Comparison of ENCODE assay signal across 6 cellular contexts in genomic region chr1:32199717-32200072, GRCh38. TPM values are rescaled to one million over a fixed set of nuclear protein-coding genes. Genes with fewer than 3 reads are reported as not detected.
A peak's percentile ranks its signal among the peaks of the same experiment; 100 is the strongest.
DNase-seq lines count a peak whose midpoint lies in the region; ATAC-seq and TF ChIP-seq lines count a peak whose summit lies in the region.

No MANE protein-coding gene starts in this region.

- peaks cover 3% of the 10 kb centered on the region for H3K23me2 ChIP-seq in H9 (ENCODE audit: insufficient read length, low read depth, low read length, poor library complexity, severe bottlenecking)

- H3K4me1 ChIP-seq in H9 (ENCODE audit: insufficient read depth, low read length): no peaks in the 10 kb centered on the region; the same call in 1 of the 2 replicates

- H3K27ac Mint-ChIP-seq in H9: no peak overlapping the region; a peak in 1 of 7 replicates
- peak overlapping the region; percentile 90 for H3K27ac Mint-ChIP-seq in activated T-helper 2 cell treated with anti-CD3 and anti-CD28 coated beads, Interferon-gamma antibody, Interleukin-2, Interleukin-4, amounts not matched to agents 10 μg/mL and 5 μg/mL and 100 μg/mL, durations not matched to agents 14 hours and 24 hours and 36 hours
- peak overlapping the region; percentile 87 for H3K27ac Mint-ChIP-seq in mesothelial cell of epicardium

- H3K4me2 ChIP-seq in H9 (ENCODE audit: insufficient read depth, insufficient read length, low read length): peak overlapping the region; percentile 56

- H3K4ac ChIP-seq in H9 (ENCODE audit: low read depth, low read length): no peak overlapping the region

- intact Hi-C loops in activated T-helper 2 cell treated with anti-CD3 and anti-CD28 coated beads, Interferon-gamma antibody, Interleukin-2, Interleukin-4, amounts not matched to agents 10 μg/mL and 5 μg/mL and 100 μg/mL, durations not matched to agents 14 hours and 24 hours and 36 hours (cut with micrococcal nuclease): loop anchor here (1.0 to 10.0 kb wide), 4 partner anchors 19 to 615 kb away; partner anchors contain the start of genes BSDC1, LCK, S100PBP and YARS1

- no peak overlapping the region for H3K27ac ChIP-seq in H9 (ENCODE audit: insufficient read length, low read depth, low read length)

- no peaks in the 10 kb centered on the region for H4K20me1 ChIP-seq in H9 (ENCODE audit: control insufficient read depth, insufficient read depth, insufficient read length)

- H4K8ac ChIP-seq in H9 (replicated peaks; ENCODE audit: insufficient read length, low read depth, low read length): no peak overlapping the region

- no peaks in the 10 kb centered on the region for H3K9me3 ChIP-seq in H9 (ENCODE audit: control insufficient read depth, low read depth, low read length)

- peaks cover 16 to 38% (median 32%) of the 10 kb centered on the region in 3 experiments; a peak in 6 of 7 replicates for H3K36me3 Mint-ChIP-seq in H9 (ENCODE audit: insufficient read depth in 1 of 3, low read depth in 3 of 3)
- peaks cover 60% of the 10 kb centered on the region for H3K36me3 Mint-ChIP-seq in activated T-helper 2 cell treated with anti-CD3 and anti-CD28 coated beads, Interferon-gamma antibody, Interleukin-2, Interleukin-4, amounts not matched to agents 10 μg/mL and 5 μg/mL and 100 μg/mL, durations not matched to agents 14 hours and 24 hours and 36 hours (ENCODE audit: low read depth)
- H3K36me3 Mint-ChIP-seq in mesothelial cell of epicardium: peaks cover 5% of the 10 kb centered on the region

- H3K9me3 Mint-ChIP-seq in H9: no peaks in the 10 kb centered on the region
- H3K9me3 Mint-ChIP-seq in activated T-helper 2 cell treated with anti-CD3 and anti-CD28 coated beads, Interferon-gamma antibody, Interleukin-2, Interleukin-4, amounts not matched to agents 10 μg/mL and 5 μg/mL and 100 μg/mL, durations not matched to agents 14 hours and 24 hours and 36 hours: no peaks in the 10 kb centered on the region
- H3K9me3 Mint-ChIP-seq in mesothelial cell of epicardium: no peaks in the 10 kb centered on the region

- H3K23ac ChIP-seq in H9 (ENCODE audit: insufficient read length, low read depth, low read length): no peak overlapping the region

- peak overlapping the region in 1 of 2 experiments; percentile 81; a peak in 4 of 5 replicates for H3K4me3 Mint-ChIP-seq in H9
- peak overlapping the region; percentile 80 for H3K4me3 Mint-ChIP-seq in activated T-helper 2 cell treated with anti-CD3 and anti-CD28 coated beads, Interferon-gamma antibody, Interleukin-2, Interleukin-4, amounts not matched to agents 10 μg/mL and 5 μg/mL and 100 μg/mL, durations not matched to agents 14 hours and 24 hours and 36 hours (ENCODE audit: low read depth)
- peak overlapping the region; percentile 87 for H3K4me3 Mint-ChIP-seq in mesothelial cell of epicardium

- ATAC-seq in GM21515 (IDR thresholded peaks at IDR 0.05; ENCODE audit: unreplicated experiment): no peak
- no peak for ATAC-seq in HG03108 (IDR thresholded peaks at IDR 0.05; ENCODE audit: unreplicated experiment)

- H2AK5ac ChIP-seq in H9 (ENCODE audit: insufficient read length, low read length): no peak overlapping the region

- no peak overlapping the region for H3T11ph ChIP-seq in H9 (ENCODE audit: low read length)

- no peak overlapping the region for H2BK15ac ChIP-seq in H9 (ENCODE audit: low read depth, low read length)

- H2BK5ac ChIP-seq in H9 (ENCODE audit: insufficient read length, low read length): no peak overlapping the region

- peaks cover 38 to 39% of the 10 kb centered on the region in 2 experiments for H3K4me1 Mint-ChIP-seq in H9
- H3K4me1 Mint-ChIP-seq in activated T-helper 2 cell treated with anti-CD3 and anti-CD28 coated beads, Interferon-gamma antibody, Interleukin-2, Interleukin-4, amounts not matched to agents 10 μg/mL and 5 μg/mL and 100 μg/mL, durations not matched to agents 14 hours and 24 hours and 36 hours (ENCODE audit: low read depth): peaks cover 64% of the 10 kb centered on the region
- H3K4me1 Mint-ChIP-seq in mesothelial cell of epicardium: peaks cover 17% of the 10 kb centered on the region

- H3K27me3 Mint-ChIP-seq in H9 (ENCODE audit: low read depth) (peaks cover 10% of the 10 kb centered on the region), mesothelial cell of epicardium (ENCODE audit: low read depth) (no peaks in the 10 kb centered on the region)
- H3K27me3 Mint-ChIP-seq in activated T-helper 2 cell treated with anti-CD3 and anti-CD28 coated beads, Interferon-gamma antibody, Interleukin-2, Interleukin-4, amounts not matched to agents 10 μg/mL and 5 μg/mL and 100 μg/mL, durations not matched to agents 14 hours and 24 hours and 36 hours (ENCODE audit: low read depth): no peaks in the 10 kb centered on the region

- H3K9ac ChIP-seq in H9 (ENCODE audit: extremely low read depth, insufficient read length, low read length): no peak overlapping the region

- H3K79me2 ChIP-seq in H9 (ENCODE audit: insufficient read depth, low read length): no peaks in the 10 kb centered on the region

- no peaks in the 10 kb centered on the region; the same call in 1 of the 2 replicates for H3K27me3 ChIP-seq in H9 (ENCODE audit: insufficient read depth, low read length)

- WGBS in H9 (ENCODE audit: extremely low coverage, insufficient read length, low lambda C conversion rate): no CpG with 5 or more reads among the region's 6 CpGs

- H3K56ac ChIP-seq in H9 (ENCODE audit: insufficient read length, low read depth, low read length): no peak overlapping the region

- H2BK12ac ChIP-seq in H9 (ENCODE audit: insufficient read length, low read depth, low read length): no peak overlapping the region

- DNase-seq in H9 (peak; percentile 44), mesothelial cell of epicardium (ENCODE audit: low spot score in 2 of 2, unreplicated experiment in 2 of 2) (no peak), NCI-H1930 (lab: John Stamatoyannopoulos, UW) (no peak)
- DNase-seq in activated T-helper 2 cell treated with anti-CD3 and anti-CD28 coated beads, Interferon-gamma antibody, Interleukin-2, Interleukin-4, amounts not matched to agents 10 μg/mL and 5 μg/mL and 100 μg/mL, durations not matched to agents 14 hours and 24 hours and 36 hours (ENCODE audit: low spot score): no peak

- H2BK20ac ChIP-seq in H9 (ENCODE audit: low read depth, low read length, poor library complexity, severe bottlenecking): no peak overlapping the region

- no peak overlapping the region for H4K5ac ChIP-seq in H9 (ENCODE audit: insufficient read length, low read depth, low read length)

- H3K79me1 ChIP-seq in H9 (ENCODE audit: insufficient read depth, low read depth, low read length, poor library complexity, severe bottlenecking): no peaks in the 10 kb centered on the region

- H3K18ac ChIP-seq in H9 (ENCODE audit: insufficient read length, low read depth, low read length): no peak overlapping the region

- no peak overlapping the region; the same call in 1 of the 2 replicates for H3K14ac ChIP-seq in H9 (ENCODE audit: insufficient read depth, low read length)

- H4K91ac ChIP-seq in H9 (ENCODE audit: insufficient read length, low read depth, low read length): no peak overlapping the region

- H2AFZ ChIP-seq in H9 (ENCODE audit: low read length): no peak overlapping the region

- TF ChIP-seq CTCF in H9 (conservative IDR thresholded peaks at IDR 0.05) (no peak), mesothelial cell of epicardium (IDR thresholded peaks at IDR 0.05; ENCODE audit: unreplicated experiment) (no peak)

- H2BK120ac ChIP-seq in H9 (ENCODE audit: low read depth, low read length, poor library complexity, severe bottlenecking): no peak overlapping the region

RNA-seq across cellular contexts. Expression of gene CCDC28B, which starts 0.7 kb away (rescaled TPM):
- total RNA-seq in H9 (2021): 20.7 and 21.3 TPM in 2 replicates
- total RNA-seq in activated T-helper 2 cell treated with anti-CD3 and anti-CD28 coated beads, Interferon-gamma antibody, Interleukin-2, Interleukin-4, amounts not matched to agents 10 μg/mL and 5 μg/mL and 100 μg/mL, durations not matched to agents 14 hours and 24 hours and 36 hours: 39.1 and 44.0 TPM in 2 replicates
- 21.6 to 24.9 TPM (median 24.6 TPM) in 3 replicates for total RNA-seq in mesothelial cell of epicardium

RNA-seq across cellular contexts. Expression of gene IQCC, which starts 5.8 kb away (rescaled TPM):
- total RNA-seq in H9 (2021) (5.1 and 5.3 TPM in 2 replicates), mesothelial cell of epicardium (3.1 to 3.8 TPM (median 3.3 TPM) in 3 replicates)
- total RNA-seq in activated T-helper 2 cell treated with anti-CD3 and anti-CD28 coated beads, Interferon-gamma antibody, Interleukin-2, Interleukin-4, amounts not matched to agents 10 μg/mL and 5 μg/mL and 100 μg/mL, durations not matched to agents 14 hours and 24 hours and 36 hours: 5.0 and 5.4 TPM in 2 replicates

RNA-seq across cellular contexts. Expression of gene DCDC2B, which starts 9.2 kb away (rescaled TPM):
- total RNA-seq in H9 (2021) (not detected in 2 replicates), mesothelial cell of epicardium (0.11 TPM in 1 of 3 replicates, not detected in the others)
- total RNA-seq in activated T-helper 2 cell treated with anti-CD3 and anti-CD28 coated beads, Interferon-gamma antibody, Interleukin-2, Interleukin-4, amounts not matched to agents 10 μg/mL and 5 μg/mL and 100 μg/mL, durations not matched to agents 14 hours and 24 hours and 36 hours: 0.14 TPM in 1 of 2 replicates, not detected in the other

RNA-seq across cellular contexts. Expression of gene TXLNA, which starts 20.2 kb away (rescaled TPM):
- total RNA-seq in H9 (2021) (67.3 and 69.4 TPM in 2 replicates), mesothelial cell of epicardium (56.6 to 59.7 TPM (median 57.2 TPM) in 3 replicates)
- 98.6 and 101 TPM in 2 replicates for total RNA-seq in activated T-helper 2 cell treated with anti-CD3 and anti-CD28 coated beads, Interferon-gamma antibody, Interleukin-2, Interleukin-4, amounts not matched to agents 10 μg/mL and 5 μg/mL and 100 μg/mL, durations not matched to agents 14 hours and 24 hours and 36 hours

RNA-seq across cellular contexts. Expression of gene TMEM234, which starts 22.5 kb away (rescaled TPM):
- total RNA-seq in H9 (2021) (19.5 and 19.7 TPM in 2 replicates), mesothelial cell of epicardium (28.9 to 33.3 TPM (median 32.9 TPM) in 3 replicates)
- 10.7 and 12.1 TPM in 2 replicates for total RNA-seq in activated T-helper 2 cell treated with anti-CD3 and anti-CD28 coated beads, Interferon-gamma antibody, Interleukin-2, Interleukin-4, amounts not matched to agents 10 μg/mL and 5 μg/mL and 100 μg/mL, durations not matched to agents 14 hours and 24 hours and 36 hours

Comparison
In these comparisons a context has a peak if more than half of its experiments do, and no peak if none do; other contexts are left out.
1. H3K27ac Mint-ChIP-seq: peak in activated T-helper 2 cell treated with anti-CD3 and anti-CD28 coated beads, Interferon-gamma antibody, Interleukin-2, Interleukin-4, amounts not matched to agents 10 μg/mL and 5 μg/mL and 100 μg/mL, durations not matched to agents 14 hours and 24 hours and 36 hours (single experiment) and mesothelial cell of epicardium (single experiment); none in H9 (0 of 3).